ENCODE assay signal across 1 cellular context in the genomic region with DNA sequence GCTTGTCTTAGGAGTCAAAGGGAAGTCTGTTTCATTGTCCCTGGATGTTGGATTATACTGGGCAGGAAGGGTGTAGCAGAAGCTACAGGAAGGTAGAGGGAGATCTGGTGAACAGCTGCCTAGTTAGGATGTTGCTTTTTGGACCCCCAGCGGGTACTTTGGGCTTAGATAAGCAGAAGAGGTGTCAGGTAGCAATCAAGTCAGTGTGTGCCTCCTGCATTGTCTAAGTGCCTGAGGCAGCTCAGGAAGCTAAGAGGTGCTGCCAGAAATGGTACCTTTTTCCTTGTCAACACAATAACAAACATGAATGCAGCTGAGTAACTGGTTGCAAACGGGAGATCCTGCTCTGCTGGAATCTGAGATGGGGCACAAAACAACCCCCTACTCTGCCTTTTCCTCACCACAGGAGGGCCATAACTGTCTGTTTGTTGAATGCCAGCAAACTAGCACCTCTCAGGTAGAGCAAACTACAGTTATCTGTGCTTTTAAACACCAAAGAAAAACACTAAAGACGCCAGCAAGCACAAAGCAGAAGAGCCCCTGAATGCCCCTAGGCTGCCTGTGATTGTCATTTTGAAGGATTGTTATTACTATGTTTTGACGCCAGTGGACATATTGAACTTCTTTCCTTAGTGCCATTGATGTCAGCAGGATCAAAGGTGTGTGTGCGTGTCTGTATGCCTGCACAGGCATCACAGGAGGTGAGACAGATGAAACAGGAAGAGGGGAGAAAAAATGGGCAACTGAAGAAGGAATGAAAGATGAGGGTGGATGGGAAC.
TF ChIP-seq lines count a peak whose summit lies in the region.

No MANE protein-coding gene starts in this region.

TF ChIP-seq in GM23338, 12 proteins besides CTCF, POLR2A, EP300 and RAD21 (continued from another document):
- TF ChIP-seq, protein P1, sequence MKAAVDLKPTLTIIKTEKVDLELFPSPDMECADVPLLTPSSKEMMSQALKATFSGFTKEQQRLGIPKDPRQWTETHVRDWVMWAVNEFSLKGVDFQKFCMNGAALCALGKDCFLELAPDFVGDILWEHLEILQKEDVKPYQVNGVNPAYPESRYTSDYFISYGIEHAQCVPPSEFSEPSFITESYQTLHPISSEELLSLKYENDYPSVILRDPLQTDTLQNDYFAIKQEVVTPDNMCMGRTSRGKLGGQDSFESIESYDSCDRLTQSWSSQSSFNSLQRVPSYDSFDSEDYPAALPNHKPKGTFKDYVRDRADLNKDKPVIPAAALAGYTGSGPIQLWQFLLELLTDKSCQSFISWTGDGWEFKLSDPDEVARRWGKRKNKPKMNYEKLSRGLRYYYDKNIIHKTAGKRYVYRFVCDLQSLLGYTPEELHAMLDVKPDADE (IDR thresholded peaks at IDR 0.05), result no peak
- TF ChIP-seq NANOG (IDR thresholded peaks at IDR 0.05; ENCODE audit: borderline replicate concordance) (no peak), CREB1 (CRISPR knock-in tag; IDR thresholded peaks at IDR 0.05; ENCODE audit: low read depth) (no peak), ZNF114 (CRISPR knock-in tag; IDR thresholded peaks at IDR 0.05) (no peak), EZH2phosphoT487 (IDR thresholded peaks at IDR 0.05; ENCODE audit: unreplicated experiment) (no peak), ZNF331 (CRISPR knock-in tag; IDR thresholded peaks at IDR 0.05; ENCODE audit: low read depth) (no peak), POLR2AphosphoS5 (IDR thresholded peaks at IDR 0.05; ENCODE audit: low read depth) (no peak), JUNB (IDR thresholded peaks at IDR 0.05; ENCODE audit: unreplicated experiment) (no peak)
- TF ChIP-seq, protein P2, sequence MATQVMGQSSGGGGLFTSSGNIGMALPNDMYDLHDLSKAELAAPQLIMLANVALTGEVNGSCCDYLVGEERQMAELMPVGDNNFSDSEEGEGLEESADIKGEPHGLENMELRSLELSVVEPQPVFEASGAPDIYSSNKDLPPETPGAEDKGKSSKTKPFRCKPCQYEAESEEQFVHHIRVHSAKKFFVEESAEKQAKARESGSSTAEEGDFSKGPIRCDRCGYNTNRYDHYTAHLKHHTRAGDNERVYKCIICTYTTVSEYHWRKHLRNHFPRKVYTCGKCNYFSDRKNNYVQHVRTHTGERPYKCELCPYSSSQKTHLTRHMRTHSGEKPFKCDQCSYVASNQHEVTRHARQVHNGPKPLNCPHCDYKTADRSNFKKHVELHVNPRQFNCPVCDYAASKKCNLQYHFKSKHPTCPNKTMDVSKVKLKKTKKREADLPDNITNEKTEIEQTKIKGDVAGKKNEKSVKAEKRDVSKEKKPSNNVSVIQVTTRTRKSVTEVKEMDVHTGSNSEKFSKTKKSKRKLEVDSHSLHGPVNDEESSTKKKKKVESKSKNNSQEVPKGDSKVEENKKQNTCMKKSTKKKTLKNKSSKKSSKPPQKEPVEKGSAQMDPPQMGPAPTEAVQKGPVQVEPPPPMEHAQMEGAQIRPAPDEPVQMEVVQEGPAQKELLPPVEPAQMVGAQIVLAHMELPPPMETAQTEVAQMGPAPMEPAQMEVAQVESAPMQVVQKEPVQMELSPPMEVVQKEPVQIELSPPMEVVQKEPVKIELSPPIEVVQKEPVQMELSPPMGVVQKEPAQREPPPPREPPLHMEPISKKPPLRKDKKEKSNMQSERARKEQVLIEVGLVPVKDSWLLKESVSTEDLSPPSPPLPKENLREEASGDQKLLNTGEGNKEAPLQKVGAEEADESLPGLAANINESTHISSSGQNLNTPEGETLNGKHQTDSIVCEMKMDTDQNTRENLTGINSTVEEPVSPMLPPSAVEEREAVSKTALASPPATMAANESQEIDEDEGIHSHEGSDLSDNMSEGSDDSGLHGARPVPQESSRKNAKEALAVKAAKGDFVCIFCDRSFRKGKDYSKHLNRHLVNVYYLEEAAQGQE (IDR thresholded peaks at IDR 0.05; ENCODE audit: unreplicated experiment), result no peak
- TF ChIP-seq, protein P3, sequence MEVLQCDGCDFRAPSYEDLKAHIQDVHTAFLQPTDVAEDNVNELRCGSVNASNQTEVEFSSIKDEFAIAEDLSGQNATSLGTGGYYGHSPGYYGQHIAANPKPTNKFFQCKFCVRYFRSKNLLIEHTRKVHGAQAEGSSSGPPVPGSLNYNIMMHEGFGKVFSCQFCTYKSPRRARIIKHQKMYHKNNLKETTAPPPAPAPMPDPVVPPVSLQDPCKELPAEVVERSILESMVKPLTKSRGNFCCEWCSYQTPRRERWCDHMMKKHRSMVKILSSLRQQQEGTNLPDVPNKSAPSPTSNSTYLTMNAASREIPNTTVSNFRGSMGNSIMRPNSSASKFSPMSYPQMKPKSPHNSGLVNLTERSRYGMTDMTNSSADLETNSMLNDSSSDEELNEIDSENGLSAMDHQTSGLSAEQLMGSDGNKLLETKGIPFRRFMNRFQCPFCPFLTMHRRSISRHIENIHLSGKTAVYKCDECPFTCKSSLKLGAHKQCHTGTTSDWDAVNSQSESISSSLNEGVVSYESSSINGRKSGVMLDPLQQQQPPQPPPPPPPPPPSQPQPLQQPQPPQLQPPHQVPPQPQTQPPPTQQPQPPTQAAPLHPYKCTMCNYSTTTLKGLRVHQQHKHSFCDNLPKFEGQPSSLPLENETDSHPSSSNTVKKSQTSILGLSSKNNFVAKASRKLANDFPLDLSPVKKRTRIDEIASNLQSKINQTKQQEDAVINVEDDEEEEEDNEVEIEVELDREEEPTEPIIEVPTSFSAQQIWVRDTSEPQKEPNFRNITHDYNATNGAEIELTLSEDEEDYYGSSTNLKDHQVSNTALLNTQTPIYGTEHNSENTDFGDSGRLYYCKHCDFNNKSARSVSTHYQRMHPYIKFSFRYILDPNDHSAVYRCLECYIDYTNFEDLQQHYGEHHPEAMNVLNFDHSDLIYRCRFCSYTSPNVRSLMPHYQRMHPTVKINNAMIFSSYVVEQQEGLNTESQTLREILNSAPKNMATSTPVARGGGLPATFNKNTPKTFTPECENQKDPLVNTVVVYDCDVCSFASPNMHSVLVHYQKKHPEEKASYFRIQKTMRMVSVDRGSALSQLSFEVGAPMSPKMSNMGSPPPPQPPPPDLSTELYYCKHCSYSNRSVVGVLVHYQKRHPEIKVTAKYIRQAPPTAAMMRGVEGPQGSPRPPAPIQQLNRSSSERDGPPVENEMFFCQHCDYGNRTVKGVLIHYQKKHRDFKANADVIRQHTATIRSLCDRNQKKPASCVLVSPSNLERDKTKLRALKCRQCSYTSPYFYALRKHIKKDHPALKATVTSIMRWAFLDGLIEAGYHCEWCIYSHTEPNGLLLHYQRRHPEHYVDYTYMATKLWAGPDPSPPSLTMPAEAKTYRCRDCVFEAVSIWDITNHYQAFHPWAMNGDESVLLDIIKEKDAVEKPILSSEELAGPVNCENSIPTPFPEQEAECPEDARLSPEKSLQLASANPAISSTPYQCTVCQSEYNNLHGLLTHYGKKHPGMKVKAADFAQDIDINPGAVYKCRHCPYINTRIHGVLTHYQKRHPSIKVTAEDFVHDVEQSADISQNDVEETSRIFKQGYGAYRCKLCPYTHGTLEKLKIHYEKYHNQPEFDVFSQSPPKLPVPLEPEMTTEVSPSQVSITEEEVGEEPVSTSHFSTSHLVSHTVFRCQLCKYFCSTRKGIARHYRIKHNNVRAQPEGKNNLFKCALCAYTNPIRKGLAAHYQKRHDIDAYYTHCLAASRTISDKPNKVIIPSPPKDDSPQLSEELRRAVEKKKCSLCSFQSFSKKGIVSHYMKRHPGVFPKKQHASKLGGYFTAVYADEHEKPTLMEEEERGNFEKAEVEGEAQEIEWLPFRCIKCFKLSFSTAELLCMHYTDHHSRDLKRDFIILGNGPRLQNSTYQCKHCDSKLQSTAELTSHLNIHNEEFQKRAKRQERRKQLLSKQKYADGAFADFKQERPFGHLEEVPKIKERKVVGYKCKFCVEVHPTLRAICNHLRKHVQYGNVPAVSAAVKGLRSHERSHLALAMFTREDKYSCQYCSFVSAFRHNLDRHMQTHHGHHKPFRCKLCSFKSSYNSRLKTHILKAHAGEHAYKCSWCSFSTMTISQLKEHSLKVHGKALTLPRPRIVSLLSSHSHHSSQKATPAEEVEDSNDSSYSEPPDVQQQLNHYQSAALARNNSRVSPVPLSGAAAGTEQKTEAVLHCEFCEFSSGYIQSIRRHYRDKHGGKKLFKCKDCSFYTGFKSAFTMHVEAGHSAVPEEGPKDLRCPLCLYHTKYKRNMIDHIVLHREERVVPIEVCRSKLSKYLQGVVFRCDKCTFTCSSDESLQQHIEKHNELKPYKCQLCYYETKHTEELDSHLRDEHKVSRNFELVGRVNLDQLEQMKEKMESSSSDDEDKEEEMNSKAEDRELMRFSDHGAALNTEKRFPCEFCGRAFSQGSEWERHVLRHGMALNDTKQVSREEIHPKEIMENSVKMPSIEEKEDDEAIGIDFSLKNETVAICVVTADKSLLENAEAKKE (CRISPR knock-in tag; IDR thresholded peaks at IDR 0.05), result no peak
